ENCODE assay signal across 15 cellular contexts in the genomic region with DNA sequence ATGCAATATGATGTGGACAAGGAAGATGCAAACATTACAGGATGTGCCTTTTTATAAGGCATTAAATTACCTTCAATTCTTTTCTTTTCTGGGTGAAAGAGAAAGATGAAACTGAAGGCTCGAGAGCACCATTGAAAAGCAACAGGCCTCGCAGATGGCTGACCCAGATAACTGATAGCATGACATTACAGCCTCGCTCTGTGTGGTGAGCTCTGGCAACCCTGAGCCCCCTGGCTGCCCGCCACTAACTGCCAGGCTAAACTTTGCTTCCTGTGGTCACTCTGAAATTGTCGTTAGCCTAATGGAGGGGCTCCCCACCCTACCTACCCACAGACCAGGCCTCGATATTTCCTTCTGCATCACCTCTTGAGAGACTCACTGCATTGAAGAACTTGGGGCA.
"Had no signal": no experiment of that assay in that cellular context is flagged by ENCODE, and none has a peak within 500 bp of the region (broad histone marks: within the 10 kb centered on the region; RNA-seq: fewer than 3 reads in every experiment).

No MANE protein-coding gene starts in this region.

- H3K27me3 ChIP-seq: brain microvascular endothelial cell, neural progenitor cell, testis had no signal

- H3K4me1 ChIP-seq: lower lobe of right lung, parathyroid adenoma, testis had no signal

- H3K9me3 Mint-ChIP-seq: activated B cell treated with CpG ODN at 0.5 μM for 24 hours; activated CD4-positive, alpha-beta T cell treated with anti-CD3 and anti-CD28 coated beads, Interleukin-2, amount 10 ng/mL, durations not matched to agents 24 days and 14 days; activated T-helper 2 cell treated with anti-CD3 and anti-CD28 coated beads, Interferon-gamma antibody, Interleukin-2, Interleukin-4, amounts not matched to agents 10 μg/mL and 5 μg/mL and 100 μg/mL, durations not matched to agents 14 hours and 24 hours and 36 hours; neural progenitor cell; stimulated activated naive CD8-positive, alpha-beta T cell treated with anti-CD3 and anti-CD28 coated beads, Interleukin-15, amount 100 ng/mL, for 72 hours had no signal

- H3K27ac Mint-ChIP-seq: activated B cell treated with CpG ODN at 0.5 μM for 24 hours; activated CD4-positive, alpha-beta T cell treated with anti-CD3 and anti-CD28 coated beads, Interleukin-2, amount 10 ng/mL, durations not matched to agents 24 days and 14 days; activated naive CD4-positive, alpha-beta T cell treated with anti-CD3 and anti-CD28 coated beads, Interleukin-2, amount 50 U/mL, for 72 hours; activated T-helper 2 cell treated with anti-CD3 and anti-CD28 coated beads, Interferon-gamma antibody, Interleukin-2, Interleukin-4, amounts not matched to agents 10 μg/mL and 5 μg/mL and 100 μg/mL, durations not matched to agents 14 hours and 24 hours and 36 hours; mesothelial cell of epicardium; neural progenitor cell; stimulated activated naive CD8-positive, alpha-beta T cell treated with anti-CD3 and anti-CD28 coated beads, Interleukin-15, amount 100 ng/mL, for 72 hours had no signal

- ATAC-seq: activated naive CD4-positive, alpha-beta T cell treated with anti-CD3 and anti-CD28 coated beads, Interleukin-2, amount 50 U/mL, for 72 hours; left cardiac atrium; lower lobe of right lung; stimulated activated naive CD8-positive, alpha-beta T cell treated with anti-CD3 and anti-CD28 coated beads, Interleukin-15, amount 100 ng/mL, for 72 hours had no signal

- H3K4me3 Mint-ChIP-seq: activated B cell treated with CpG ODN at 0.5 μM for 24 hours; activated CD4-positive, alpha-beta T cell treated with anti-CD3 and anti-CD28 coated beads, Interleukin-2, amount 10 ng/mL, durations not matched to agents 24 days and 14 days; mesothelial cell of epicardium; neural progenitor cell; stimulated activated naive CD8-positive, alpha-beta T cell treated with anti-CD3 and anti-CD28 coated beads, Interleukin-15, amount 100 ng/mL, for 72 hours had no signal

- H3K4me3 ChIP-seq: lower lobe of right lung, neural progenitor cell, testis had no signal

- H3K27ac ChIP-seq: brain microvascular endothelial cell, lower lobe of right lung, neural progenitor cell, parathyroid adenoma, testis had no signal

- H3K36me3 Mint-ChIP-seq: activated naive CD4-positive, alpha-beta T cell treated with anti-CD3 and anti-CD28 coated beads, Interleukin-2, amount 50 U/mL, for 72 hours; mesothelial cell of epicardium; neural progenitor cell had no signal

- H3K36me3 ChIP-seq: brain microvascular endothelial cell, lower lobe of right lung, neural progenitor cell had no signal

- H3K9me3 ChIP-seq: lower lobe of right lung, testis had no signal

- H3K4me1 Mint-ChIP-seq: activated B cell treated with CpG ODN at 0.5 μM for 24 hours; activated CD4-positive, alpha-beta T cell treated with anti-CD3 and anti-CD28 coated beads, Interleukin-2, amount 10 ng/mL, durations not matched to agents 24 days and 14 days had no signal

- DNase-seq: activated B cell treated with CpG ODN at 0.5 μM for 24 hours; activated CD4-positive, alpha-beta T cell treated with anti-CD3 and anti-CD28 coated beads, Interleukin-2, amount 10 ng/mL, durations not matched to agents 24 days and 14 days; brain microvascular endothelial cell; dermis blood vessel endothelial cell; left cardiac atrium; lower lobe of right lung; stimulated activated CD4-positive, alpha-beta T cell treated with anti-CD3 and anti-CD28 coated beads, Interleukin-4, amount 100 ng/mL, for 1 hour; stimulated activated naive CD8-positive, alpha-beta T cell treated with anti-CD3 and anti-CD28 coated beads, Interleukin-15, amount 100 ng/mL, for 72 hours; T1000; testis had no signal
